Comparison of ENCODE assay signal across 12 cellular contexts in the genomic region with DNA sequence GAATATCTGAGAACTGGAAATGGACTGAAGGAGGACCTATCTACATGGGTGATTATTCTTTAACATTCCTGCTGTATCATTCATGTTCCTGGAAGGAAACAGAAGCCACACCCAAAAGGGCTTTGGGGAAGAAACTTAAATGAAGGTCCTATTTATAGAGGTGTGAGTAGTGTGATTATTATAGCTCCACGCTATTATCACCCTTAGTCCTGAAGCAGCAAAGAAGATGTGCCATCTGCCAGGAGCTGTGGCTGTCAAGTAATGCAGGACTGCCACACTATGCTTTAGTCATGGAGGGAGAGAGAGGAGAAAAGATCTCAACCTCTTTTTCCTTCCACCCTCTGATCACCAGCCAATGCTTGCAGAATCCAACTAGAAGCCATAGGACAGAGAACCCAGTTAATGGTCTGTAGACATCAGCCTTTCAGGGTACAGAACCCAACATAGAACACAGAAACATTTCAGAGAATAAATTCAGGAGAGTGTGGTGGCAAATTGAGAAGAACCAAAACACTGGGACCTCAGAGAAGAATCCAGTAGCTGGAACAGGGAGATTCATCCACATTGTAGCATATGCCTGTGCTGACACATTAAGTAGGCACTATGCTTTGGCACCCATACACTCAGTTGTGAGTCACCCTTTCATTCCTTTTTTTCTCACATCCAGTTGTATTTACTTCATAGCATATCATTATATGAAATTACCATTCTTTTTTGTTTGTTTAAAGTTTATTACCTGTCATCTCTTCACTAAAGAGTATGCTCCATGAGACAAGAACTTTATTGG. TPM values are rescaled to one million over a fixed set of nuclear protein-coding genes. Genes with fewer than 3 reads are reported as not detected.
DNase-seq lines count a peak whose midpoint lies in the region; ATAC-seq and TF ChIP-seq lines count a peak whose summit lies in the region.
"Had no signal": no experiment of that assay in that cellular context is flagged by ENCODE, and none has a peak within 500 bp of the region (broad histone marks: within the 10 kb centered on the region; RNA-seq: fewer than 3 reads in every experiment).

No MANE protein-coding gene starts in this region.

- no peak overlapping the region for H3K4ac ChIP-seq in mesenchymal stem cell (ENCODE audit: low read depth in 1 of 2, low read length in 2 of 2)

- no peaks in the 10 kb centered on the region for H3K27me3 ChIP-seq in esophagus (ENCODE audit: control insufficient read depth in 1 of 2, insufficient read depth in 2 of 2, low read length in 2 of 2)
- H3K27me3 ChIP-seq in mesenchymal stem cell (ENCODE audit: control insufficient read depth in 1 of 2, insufficient read depth in 1 of 2, low read length in 2 of 2), result no peaks in the 10 kb centered on the region
- no peaks in the 10 kb centered on the region for H3K27me3 ChIP-seq in stomach

- DNase-seq in AG09309 (ENCODE audit: low read depth) (peak; percentile 8), NCI-H69 (lab: John Stamatoyannopoulos, UW) (peak; percentile 80), mesenchymal stem cell (no peak), stomach (no peak), KG1 (lab: John Stamatoyannopoulos, UW) (no peak), left lobe of liver (ENCODE audit: low spot score) (no peak)
- DNase-seq: activated gamma-delta T cell; stimulated activated naive CD8-positive, alpha-beta T cell treated with anti-CD3 and anti-CD28 coated beads, Interleukin-15, amount 100 ng/mL, for 72 hours had no signal

- no peak overlapping the region for H4K8ac ChIP-seq in mesenchymal stem cell (ENCODE audit: low read length)

- H2AK5ac ChIP-seq in mesenchymal stem cell (ENCODE audit: low read length, severe bottlenecking), result no peak overlapping the region

- no peak overlapping the region for H2BK120ac ChIP-seq in mesenchymal stem cell (ENCODE audit: low read depth, low read length)

- H3K23ac ChIP-seq in mesenchymal stem cell (ENCODE audit: low read length in 2 of 2), result no peak overlapping the region

- H2BK15ac ChIP-seq in mesenchymal stem cell (ENCODE audit: low read depth, poor library complexity, severe bottlenecking), result no peak overlapping the region

- TF ChIP-seq CTCF in AG09309 (IDR thresholded peaks at IDR 0.05; ENCODE audit: control insufficient read depth, insufficient read depth, low read depth, low read length, missing control alignments) (no peak), stomach (IDR thresholded peaks at IDR 0.05) (no peak)

- H3K4me1 ChIP-seq in esophagus (ENCODE audit: control insufficient read depth in 2 of 2, insufficient read depth in 2 of 2, low read length in 1 of 2) (no peaks in the 10 kb centered on the region), mesenchymal stem cell (ENCODE audit: control insufficient read depth, insufficient read depth, low read depth, low read length) (peaks cover 2% of the 10 kb centered on the region), stomach (peaks cover 0 to 26% (median 14%) of the 10 kb centered on the region in 4 donors)

- H3K9ac ChIP-seq in mesenchymal stem cell (ENCODE audit: low read length), result peak overlapping the region; percentile 41

- no peak overlapping the region for H4K91ac ChIP-seq in mesenchymal stem cell (ENCODE audit: low read length)

- no peak overlapping the region for H2BK5ac ChIP-seq in mesenchymal stem cell (ENCODE audit: low read depth, low read length, poor library complexity, severe bottlenecking)

- no peak overlapping the region for H3K14ac ChIP-seq in mesenchymal stem cell (ENCODE audit: low read length in 2 of 2)

- no peaks in the 10 kb centered on the region for H3K79me1 ChIP-seq in mesenchymal stem cell (replicated peaks; ENCODE audit: low read length, poor library complexity, severe bottlenecking)

- H3K4me2 ChIP-seq in mesenchymal stem cell (ENCODE audit: low read length, poor library complexity, severe bottlenecking), result no peak overlapping the region
- H3K4me2 ChIP-seq: smooth muscle cell had no signal

- H3K27ac ChIP-seq in esophagus (ENCODE audit: low read depth in 2 of 2, low read length in 1 of 2) (peak overlapping the region; percentile 27 to 68), mesenchymal stem cell (ENCODE audit: low read length, poor library complexity, severe bottlenecking) (no peak overlapping the region), stomach (no peak overlapping the region)

- no peak overlapping the region for H3K18ac ChIP-seq in mesenchymal stem cell (ENCODE audit: low read depth in 1 of 2, low read length in 2 of 2)

- no peak overlapping the region for H2AFZ ChIP-seq in mesenchymal stem cell (ENCODE audit: low read depth, low read length)

- H3K36me3 ChIP-seq in esophagus (ENCODE audit: control insufficient read depth in 2 of 2, insufficient read depth in 2 of 2, low read length in 1 of 2) (no peaks in the 10 kb centered on the region), mesenchymal stem cell (ENCODE audit: control insufficient read depth in 1 of 2, insufficient read depth in 2 of 2, low read depth in 1 of 2, low read length in 2 of 2) (no peaks in the 10 kb centered on the region), stomach (no peaks in the 10 kb centered on the region)

- H2BK12ac ChIP-seq in mesenchymal stem cell (ENCODE audit: low read length in 2 of 2), result no peak overlapping the region

- H3K9me3 ChIP-seq in esophagus (ENCODE audit: control insufficient read depth in 2 of 2, insufficient read depth in 1 of 2, low read depth in 1 of 2, low read length in 1 of 2) (no peaks in the 10 kb centered on the region), mesenchymal stem cell (ENCODE audit: control insufficient read depth, low read length) (no peaks in the 10 kb centered on the region), stomach (no peaks in the 10 kb centered on the region)

- ATAC-seq in left lobe of liver (no peak), HG02610 (IDR thresholded peaks at IDR 0.05; ENCODE audit: unreplicated experiment) (no peak)
- ATAC-seq: stimulated activated naive CD8-positive, alpha-beta T cell treated with anti-CD3 and anti-CD28 coated beads, Interleukin-15, amount 100 ng/mL, for 72 hours had no signal

- TF ChIP-seq POLR2A in stomach (IDR thresholded peaks at IDR 0.05), result no peak

- no peak for TF ChIP-seq EP300 in stomach (IDR thresholded peaks at IDR 0.05)

- intact Hi-C loops in stomach (cut with DNase I; ENCODE audit: low total_unique reads), result no loop called here

- 33 to 35% methylated on average over 1 of the region's 1 CpG for WGBS in esophagus, 2 donors
- WGBS in mesenchymal stem cell, result 100% methylated on average over 1 of the region's 1 CpG
- WGBS in stomach, 5 donors, result 32 to 60% (median 43%) methylated on average over 1 of the region's 1 CpG

- H3K4me3 ChIP-seq in AG09309 (ENCODE audit: control insufficient read depth, low read depth, low read length), result no peak overlapping the region
- no peak overlapping the region for H3K4me3 ChIP-seq in esophagus (ENCODE audit: low read depth in 1 of 2, low read length in 2 of 2)
- peak overlapping the region in 1 of 2 experiments; percentile 36 for H3K4me3 ChIP-seq in mesenchymal stem cell (ENCODE audit: insufficient read depth in 1 of 2, low read depth in 1 of 2, low read length in 2 of 2)
- H3K4me3 ChIP-seq in stomach, result no peak overlapping the region
- H3K4me3 ChIP-seq: lung, smooth muscle cell had no signal

RNA-seq across cellular contexts. Expression of a gene that starts 21.0 kb away (rescaled TPM):
- 1 to 10 TPM in 1 of 2 donors, under 1 TPM in 1; 0.63 to 1.0 TPM for polyA plus RNA-seq in esophagus
- 0.84 TPM for polyA plus RNA-seq in mesenchymal stem cell (2013, experiment 1 of 2)
- 0.96 TPM for polyA plus RNA-seq in mesenchymal stem cell (2013, experiment 2 of 2)
- total RNA-seq in stomach, result 10 to 100 TPM in 3 of 5 donors, 1 to 10 TPM in 2; 3.5 to 15.4 (median 10.4) TPM
- 1 to 10 TPM; 1.2 to 2.4 (median 2.2) TPM for polyA plus RNA-seq in stomach
- total RNA-seq in left lobe of liver, result 4.4 TPM

Comparison
In these comparisons a context has a peak if more than half of its experiments do, and no peak if none do; other contexts are left out.
1. DNase-seq: peak in AG09309 (single experiment) and NCI-H69 (single experiment); none in mesenchymal stem cell (single experiment), stomach (single experiment), KG1 (single experiment) and left lobe of liver (single experiment).
2. H3K27ac ChIP-seq: peak in esophagus (2 of 2); none in mesenchymal stem cell (single experiment) and stomach (0 of 5).